Comparison of ENCODE assay signal across 18 cellular contexts in genomic region chr20:62694106-62694505, GRCh38. TPM values are rescaled to one million over a fixed set of nuclear protein-coding genes. Genes with fewer than 3 reads are reported as not detected.
DNase-seq lines count a peak whose midpoint lies in the region; ATAC-seq, FAIRE-seq and TF ChIP-seq lines count a peak whose summit lies in the region.
"Had no signal": no experiment of that assay in that cellular context is flagged by ENCODE, and none has a peak within 500 bp of the region (broad histone marks: within the 10 kb centered on the region; RNA-seq: fewer than 3 reads in every experiment).

No MANE protein-coding gene starts in this region.

- RAD21 ChIA-PET in HCT116 (lab: Charles Lee; ENCODE audit: low non-redundant PET in 1 of 2, low total read pairs in 2 of 2, uncharacterized antibody in 2 of 2, unreplicated experiment in 2 of 2), result no interaction called here

- H3K79me2 ChIP-seq in HCT116 (ENCODE audit: insufficient read depth, low read length), result no peaks in the 10 kb centered on the region
- H3K79me2 ChIP-seq in PC-3 (ENCODE audit: low read length), result no peaks in the 10 kb centered on the region

- no peaks in the 10 kb centered on the region for H3K79me1 ChIP-seq in neuronal stem cell (ENCODE audit: low read depth, low read length)

- H3K27me3 Mint-ChIP-seq in activated naive CD4-positive, alpha-beta T cell treated with anti-CD3 and anti-CD28 coated beads, Interleukin-2, amount 10 ng/mL, durations not matched to agents 7 days and 5 days, result peaks cover 68% of the 10 kb centered on the region
- H3K27me3 Mint-ChIP-seq: CD4-positive, alpha-beta T cell had no signal

- H3F3A ChIP-seq in PC-3 (ENCODE audit: low read length, unreplicated experiment), result no peaks in the 10 kb centered on the region

- H2BK15ac ChIP-seq in neuronal stem cell (ENCODE audit: low read length), result no peak overlapping the region

- no peak overlapping the region for H3K4ac ChIP-seq in neuronal stem cell (ENCODE audit: low read length)

- POLR2A ChIA-PET in HCT116 (lab: Charles Lee) (interaction anchor here (1.4 kb wide), 1 partner anchor 10 kb away, joined by 5 read pairs; no protein-coding TSS in a partner anchor), PC-3 (lab: Charles Lee; ENCODE audit: unreplicated experiment) (no interaction called here)

- H3K4me2 ChIP-seq in BLaER1 (peak overlapping the region; percentile 95), HCT116 (ENCODE audit: low read length) (no peak overlapping the region), PC-3 (ENCODE audit: low read length) (no peak overlapping the region), neuronal stem cell (ENCODE audit: insufficient read depth, low read length, poor library complexity, severe bottlenecking) (no peak overlapping the region)
- H3K4me2 ChIP-seq: A549 had no signal

- H3K27me3 ChIP-seq in BLaER1, result no peaks in the 10 kb centered on the region
- H3K27me3 ChIP-seq in HCT116 (ENCODE audit: insufficient read depth, low read length), result no peaks in the 10 kb centered on the region
- no peaks in the 10 kb centered on the region for H3K27me3 ChIP-seq in PC-3 (ENCODE audit: low read length)
- peaks cover 0 to 19% (median 0%) of the 10 kb centered on the region in 3 experiments for H3K27me3 ChIP-seq in neuronal stem cell (ENCODE audit: control insufficient read depth in 3 of 3, insufficient read depth in 3 of 3, low read depth in 1 of 3, low read length in 3 of 3)
- no peaks in the 10 kb centered on the region for H3K27me3 ChIP-seq in small intestine (ENCODE audit: control insufficient read depth in 2 of 2, insufficient read depth in 2 of 2, low read length in 2 of 2)
- peaks cover 26% of the 10 kb centered on the region for H3K27me3 ChIP-seq in upper lobe of right lung
- no peaks in the 10 kb centered on the region for H3K27me3 ChIP-seq in vagina

- no peak overlapping the region for H4K8ac ChIP-seq in neuronal stem cell (ENCODE audit: low read depth, low read length)

- no peak for FAIRE-seq in small intestine (lab: Jason Lieb, UNC)
- FAIRE-seq: A549, D721Med, G401.6, GM12892, GM19239 had no signal

- no peaks in the 10 kb centered on the region for H3K9me3 Mint-ChIP-seq in activated naive CD4-positive, alpha-beta T cell treated with anti-CD3 and anti-CD28 coated beads, Interleukin-2, amount 10 ng/mL, durations not matched to agents 7 days and 5 days
- H3K9me3 Mint-ChIP-seq: CD4-positive, alpha-beta T cell; H9 had no signal

- no peak overlapping the region for H3K27ac ChIP-seq in BLaER1
- H3K27ac ChIP-seq in HCT116 (ENCODE audit: low read depth, low read length), result no peak overlapping the region
- no peak overlapping the region for H3K27ac ChIP-seq in PC-3 (ENCODE audit: low read length)
- H3K27ac ChIP-seq in neuronal stem cell (replicated peaks; ENCODE audit: low read length), result no peak overlapping the region
- H3K27ac ChIP-seq in small intestine (ENCODE audit: low read depth in 1 of 2, low read length in 1 of 2), result no peak overlapping the region
- H3K27ac ChIP-seq in upper lobe of right lung, result no peak overlapping the region
- no peak overlapping the region for H3K27ac ChIP-seq in vagina
- H3K27ac ChIP-seq: A549 had no signal

- no peak for TF ChIP-seq POLR2A in HCT116 (IDR thresholded peaks at IDR 0.05; ENCODE audit: borderline replicate concordance, extremely low read depth, insufficient read depth, insufficient read length)
- no peak for TF ChIP-seq POLR2A in vagina (IDR thresholded peaks at IDR 0.05)

- no peak overlapping the region for H2BK12ac ChIP-seq in neuronal stem cell (ENCODE audit: low read length)

- no TSS peak for BruUV-seq in HCT116 (replicated peaks; lab: Mats Ljungman, UMichigan)
- no TSS peak for BruUV-seq in PC-3 (replicated peaks; lab: Mats Ljungman, UMichigan)

- peak in 2 of 3 experiments; percentile 15 to 19; a peak in 1 of 6 replicates for TF ChIP-seq CTCF in HCT116 (IDR thresholded peaks at IDR 0.05 in 2 of 3, conservative IDR thresholded peaks at IDR 0.05 in 1 of 3; ENCODE audit: borderline replicate concordance in 1 of 3, insufficient read depth in 1 of 3, low read depth in 2 of 3, low read length in 2 of 3)
- TF ChIP-seq CTCF in PC-3 (conservative IDR thresholded peaks at IDR 0.05; ENCODE audit: low read depth, low read length), result 0 out of 2 replicates have a peak, but pooled peaks have one; percentile 17
- TF ChIP-seq CTCF in upper lobe of right lung (IDR thresholded peaks at IDR 0.05), result no peak
- TF ChIP-seq CTCF in vagina (IDR thresholded peaks at IDR 0.05), result no peak

- H4K91ac ChIP-seq in neuronal stem cell (ENCODE audit: low read depth, low read length, poor library complexity), result no peak overlapping the region

- no peaks in the 10 kb centered on the region for H3K9me3 ChIP-seq in BLaER1
- no peaks in the 10 kb centered on the region for H3K9me3 ChIP-seq in HCT116 (ENCODE audit: control insufficient read depth in 1 of 2, insufficient read depth in 1 of 2, low read depth in 1 of 2, low read length in 2 of 2)
- no peaks in the 10 kb centered on the region for H3K9me3 ChIP-seq in PC-3 (ENCODE audit: low read length)
- H3K9me3 ChIP-seq in neuronal stem cell (replicated peaks in 1 of 2; ENCODE audit: control insufficient read depth in 2 of 2, insufficient read depth in 1 of 2, low read depth in 1 of 2, low read length in 2 of 2), result no peaks in the 10 kb centered on the region
- no peaks in the 10 kb centered on the region for H3K9me3 ChIP-seq in small intestine (ENCODE audit: control insufficient read depth, low read depth)
- H3K9me3 ChIP-seq in upper lobe of right lung, result no peaks in the 10 kb centered on the region
- H3K9me3 ChIP-seq in vagina, result no peaks in the 10 kb centered on the region
- H3K9me3 ChIP-seq: A549 had no signal

- H4K20me1 ChIP-seq in BLaER1 (no peaks in the 10 kb centered on the region), HCT116 (ENCODE audit: insufficient read depth) (no peaks in the 10 kb centered on the region), PC-3 (ENCODE audit: low read length) (no peaks in the 10 kb centered on the region)

- no peak overlapping the region for H3K23ac ChIP-seq in neuronal stem cell (ENCODE audit: low read depth, low read length, poor library complexity)

- H3K4me3 ChIP-seq in BLaER1 (no peak overlapping the region), HCT116 (replicated peaks in 1 of 2; ENCODE audit: low read depth in 1 of 2, low read length in 2 of 2) (no peak overlapping the region), PC-3 (ENCODE audit: low read length) (no peak overlapping the region), neuronal stem cell (ENCODE audit: low read length in 2 of 2) (no peak overlapping the region), small intestine (ENCODE audit: low read depth in 1 of 2, low read length in 2 of 2) (no peak overlapping the region), upper lobe of right lung (no peak overlapping the region), vagina (no peak overlapping the region)
- H3K4me3 ChIP-seq: A549 had no signal

- H3K4me1 ChIP-seq in BLaER1, result peaks cover 74% of the 10 kb centered on the region
- H3K4me1 ChIP-seq in HCT116 (ENCODE audit: control insufficient read depth in 1 of 2, insufficient read depth in 2 of 2, low read length in 2 of 2), result peaks cover 0 to 12% of the 10 kb centered on the region in 2 experiments; a peak in 2 of 4 replicates
- H3K4me1 ChIP-seq in PC-3 (ENCODE audit: insufficient read depth, low read length), result no peaks in the 10 kb centered on the region
- peaks cover 0 to 7% of the 10 kb centered on the region in 2 donors for H3K4me1 ChIP-seq in neuronal stem cell (ENCODE audit: control insufficient read depth in 2 of 2, insufficient read depth in 1 of 2, low read depth in 1 of 2, low read length in 2 of 2)
- H3K4me1 ChIP-seq in small intestine (ENCODE audit: control insufficient read depth in 2 of 2, insufficient read depth in 1 of 2, low read depth in 1 of 2, low read length in 1 of 2), result no peaks in the 10 kb centered on the region
- no peaks in the 10 kb centered on the region for H3K4me1 ChIP-seq in upper lobe of right lung
- H3K4me1 ChIP-seq in vagina, result no peaks in the 10 kb centered on the region
- H3K4me1 ChIP-seq: A549 had no signal

- H3K36me3 ChIP-seq in BLaER1 (no peaks in the 10 kb centered on the region), HCT116 (ENCODE audit: control insufficient read depth in 1 of 2, insufficient read depth in 2 of 2, low read length in 2 of 2) (no peaks in the 10 kb centered on the region), PC-3 (ENCODE audit: low read depth, low read length) (no peaks in the 10 kb centered on the region), neuronal stem cell (replicated peaks in 1 of 2; ENCODE audit: control insufficient read depth in 2 of 2, insufficient read depth in 2 of 2, low read length in 2 of 2) (no peaks in the 10 kb centered on the region), small intestine (ENCODE audit: control insufficient read depth in 2 of 2, insufficient read depth in 2 of 2, low read length in 2 of 2) (no peaks in the 10 kb centered on the region), upper lobe of right lung (no peaks in the 10 kb centered on the region), vagina (no peaks in the 10 kb centered on the region)

- no peaks in the 10 kb centered on the region for H3K9me2 ChIP-seq in HCT116 (ENCODE audit: insufficient read depth)
- H3K9me2 ChIP-seq in PC-3 (replicated peaks; ENCODE audit: low read length), result no peaks in the 10 kb centered on the region

- WGBS in neuronal stem cell (ENCODE audit: extremely low coverage in 2 of 2, insufficient read length in 2 of 2, insufficient replicate concordance in 1 of 2), 2 donors, result no CpG with 5 or more reads among the region's 10 CpGs
- WGBS in small intestine, 3 donors, result 68 to 84% (median 69%) methylated on average over 10 of the region's 10 CpGs

- H3K9ac ChIP-seq in BLaER1 (no peak overlapping the region), HCT116 (ENCODE audit: low read length) (no peak overlapping the region), PC-3 (ENCODE audit: low read length) (no peak overlapping the region), neuronal stem cell (ENCODE audit: low read depth, low read length, poor library complexity) (no peak overlapping the region)

- no peak overlapping the region for H3K18ac ChIP-seq in neuronal stem cell (ENCODE audit: low read length)

- H2AK5ac ChIP-seq in neuronal stem cell (ENCODE audit: low read depth, low read length), result peak overlapping the region; percentile 37

- H2AFZ ChIP-seq in HCT116 (ENCODE audit: low read depth, low read length, poor library complexity, severe bottlenecking), result no peak overlapping the region
- H2AFZ ChIP-seq in PC-3 (ENCODE audit: low read length), result no peak overlapping the region
- no peak overlapping the region for H2AFZ ChIP-seq in neuronal stem cell (ENCODE audit: low read length)

- H3K14ac ChIP-seq in neuronal stem cell (ENCODE audit: low read length), result no peak overlapping the region

- no peak for TF ChIP-seq RAD21 in HCT116 (IDR thresholded peaks at IDR 0.05; ENCODE audit: low read depth)

- ATAC-seq in HCT116 (peak; percentile 38; the same call in 1 of the 2 replicates), PC-3 (peak; percentile 10; the same call in 1 of the 2 replicates), upper lobe of right lung (no peak)

- CTCF ChIA-PET in HCT116 (lab: Charles Lee), result interaction anchor here (1.3 kb wide), 2 partner anchors 10 to 97 kb away, joined by 3 read pairs; no protein-coding TSS in a partner anchor
- CTCF ChIA-PET in PC-3 (lab: Charles Lee), result no interaction called here
- CTCF ChIA-PET in activated naive CD4-positive, alpha-beta T cell treated with anti-CD3 and anti-CD28 coated beads, Interleukin-2, amount 10 ng/mL, durations not matched to agents 7 days and 5 days (lab: Charles Lee), result interaction anchor here (1.0 kb wide), 1 partner anchor 115 kb away, joined by 3 read pairs; no protein-coding TSS in a partner anchor

- H2BK120ac ChIP-seq in neuronal stem cell (ENCODE audit: low read depth, low read length), result no peak overlapping the region

- DNase-seq in HCT116 (ENCODE audit: low read depth, low spot score) (no peak), PC-3 (no peak), neuronal stem cell (ENCODE audit: low spot score) (no peak), small intestine (no peak), upper lobe of right lung (no peak), vagina (ENCODE audit: extremely low spot score in 2 of 2) (no peak)
- DNase-seq in activated naive CD4-positive, alpha-beta T cell treated with anti-CD3 and anti-CD28 coated beads, Interleukin-2, amount 10 ng/mL, durations not matched to agents 7 days and 5 days, result no peak
- DNase-seq: C1 segment of cervical spinal cord; CD4-positive, alpha-beta T cell; EL; GOT3; H9 had no signal

- intact Hi-C loops in HCT116 (cut with micrococcal nuclease), result no loop called here
- intact Hi-C loops in PC-3 (cut with micrococcal nuclease), result no loop called here
- intact Hi-C loops in upper lobe of right lung (cut with DNase I), result no loop called here
- intact Hi-C loops in vagina (cut with DNase I), result no loop called here

- no peak overlapping the region for H3K4me3 Mint-ChIP-seq in activated naive CD4-positive, alpha-beta T cell treated with anti-CD3 and anti-CD28 coated beads, Interleukin-2, amount 10 ng/mL, durations not matched to agents 7 days and 5 days
- H3K4me3 Mint-ChIP-seq: CD4-positive, alpha-beta T cell; H9 had no signal

- no peak overlapping the region for H2BK5ac ChIP-seq in neuronal stem cell (ENCODE audit: low read length)

- no peak overlapping the region for H3K27ac Mint-ChIP-seq in activated naive CD4-positive, alpha-beta T cell treated with anti-CD3 and anti-CD28 coated beads, Interleukin-2, amount 10 ng/mL, durations not matched to agents 7 days and 5 days
- H3K27ac Mint-ChIP-seq: CD4-positive, alpha-beta T cell; H9 had no signal

- H3K4me1 Mint-ChIP-seq in activated naive CD4-positive, alpha-beta T cell treated with anti-CD3 and anti-CD28 coated beads, Interleukin-2, amount 10 ng/mL, durations not matched to agents 7 days and 5 days, result no peaks in the 10 kb centered on the region

- no peaks in the 10 kb centered on the region for H3K36me3 Mint-ChIP-seq in activated naive CD4-positive, alpha-beta T cell treated with anti-CD3 and anti-CD28 coated beads, Interleukin-2, amount 10 ng/mL, durations not matched to agents 7 days and 5 days

RNA-seq across cellular contexts. Expression of gene NTSR1, which starts 14.5 kb away (rescaled TPM):
- total RNA-seq in HCT116 (2021; ENCODE audit: unreplicated experiment) (187 TPM), PC-3 (2014; rRNA removed) (7.8 and 10.6 TPM in 2 replicates), upper lobe of right lung (0.09 TPM), vagina (0.49 TPM)
- polyA plus RNA-seq in HCT116 (2012), result 139 and 172 TPM in 2 replicates
- polyA plus RNA-seq in neuronal stem cell (2013, experiment 1 of 2), result 0.28 TPM
- polyA plus RNA-seq in neuronal stem cell (2013, experiment 2 of 2), result 0.21 TPM
- 1 to 10 TPM in 1 of 3 donors, not detected in 2; 1.2 TPM for polyA plus RNA-seq in small intestine

RNA-seq across cellular contexts. Expression of gene SLCO4A1, which starts 51.8 kb away (rescaled TPM):
- total RNA-seq in HCT116 (2021; ENCODE audit: unreplicated experiment) (107 TPM), PC-3 (2014; rRNA removed) (161 and 162 TPM in 2 replicates), upper lobe of right lung (63.3 TPM), vagina (45.9 TPM)
- 119 and 125 TPM in 2 replicates for polyA plus RNA-seq in HCT116 (2012)
- polyA plus RNA-seq in neuronal stem cell (2013, experiment 1 of 2), result 3.5 TPM
- polyA plus RNA-seq in neuronal stem cell (2013, experiment 2 of 2), result 3.9 TPM
- polyA plus RNA-seq in small intestine, result 10 to 100 TPM in 1 of 3 donors, 1 to 10 TPM in 2; 2.2 to 22.4 (median 4.9) TPM

Comparison
In these comparisons a context has a peak if more than half of its experiments do, and no peak if none do; other contexts are left out.
1. CTCF ChIP-seq: peak in HCT116 (2 of 3) and PC-3 (single experiment); none in upper lobe of right lung (single experiment) and vagina (0 of 3).
2. RNA of gene NTSR1, which starts 14.5 kb away (total RNA-seq): 187 TPM in HCT116 (single experiment); 7.8 to 10.6 TPM in PC-3, 0.49 TPM in vagina (single experiment) and 0.09 TPM in upper lobe of right lung (single experiment); every median in the first group is over 10 times any median in the second.